17 cellular contexts compared by ENCODE assay signal in the genomic region with DNA sequence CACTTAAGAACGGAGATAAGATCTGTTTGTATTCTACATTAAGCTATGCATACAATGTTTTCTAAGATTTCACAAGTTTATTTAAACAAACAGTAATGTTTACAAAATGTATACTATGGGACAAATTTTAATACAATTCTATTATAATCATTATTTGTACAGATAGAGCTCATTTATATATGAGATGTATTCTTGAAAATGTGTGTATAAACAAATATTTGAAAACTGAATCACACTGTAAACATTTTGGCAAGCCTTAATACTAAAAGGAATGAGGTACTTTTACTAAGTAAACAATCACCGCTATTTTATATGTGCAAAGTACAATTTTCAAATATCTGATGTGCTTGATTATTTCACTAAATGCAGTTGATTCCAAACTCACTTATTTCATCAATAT.
DNase-seq lines count a peak whose midpoint lies in the region; ATAC-seq, FAIRE-seq and TF ChIP-seq lines count a peak whose summit lies in the region.
"Had no signal": no experiment of that assay in that cellular context is flagged by ENCODE, and none has a peak within 500 bp of the region (broad histone marks: within the 10 kb centered on the region; RNA-seq: fewer than 3 reads in every experiment).

No MANE protein-coding gene starts in this region.

- intact Hi-C loops in pancreas (cut with DNase I): no loop called here
- intact Hi-C loops in mammary epithelial cell (cut with micrococcal nuclease): no loop called here

- BruUV-seq in mammary epithelial cell (replicated peaks; lab: Mats Ljungman, UMichigan): no TSS peak

- DNase-seq in EL: peak; percentile 1
- peak; percentile 13 for DNase-seq in LHCN-M2 (ENCODE audit: low read depth)
- DNase-seq in pancreas: no peak
- DNase-seq in stimulated activated CD4-positive, alpha-beta T cell treated with anti-CD3 and anti-CD28 coated beads, Interleukin-4, amount 100 ng/mL, for 24 hours: no peak
- DNase-seq in AML-193 (lab: John Stamatoyannopoulos, UW): no peak
- DNase-seq in mammary epithelial cell: no peak
- DNase-seq: KG1, MM.1S, NCI-H1105 treated with DMSO at 0.1 percent for 48 hours, NCI-H1930, NCI-H2171 treated with DMSO at 0.1 percent for 48 hours, SHP77 treated with DMSO at 0.1 percent for 48 hours had no signal

- CTCF ChIA-PET in mammary epithelial cell (lab: Charles Lee; ENCODE audit: low non-redundant PET): no interaction called here

- no peak for TF ChIP-seq CTCF in pancreas (IDR thresholded peaks at IDR 0.05)
- TF ChIP-seq CTCF in mammary epithelial cell (conservative IDR thresholded peaks at IDR 0.05 in 1 of 2, IDR thresholded peaks at IDR 0.05 in 1 of 2; ENCODE audit: extremely low read depth in 1 of 2, insufficient read depth in 1 of 2, low read depth in 1 of 2, low read length in 2 of 2): no peak

- no peak overlapping the region for H2AFZ ChIP-seq in mammary epithelial cell (ENCODE audit: low read depth, low read length)

- H3K9ac ChIP-seq in mammary epithelial cell (ENCODE audit: insufficient read depth, low read length): no peak overlapping the region
- H3K9ac ChIP-seq: BLaER1 treated with 17β-estradiol and CSF1 and Interleukin-3, amounts not matched to agents 10 nM and 100 nM had no signal

- H3K79me2 ChIP-seq in mammary epithelial cell (ENCODE audit: insufficient read depth, low read length): no peaks in the 10 kb centered on the region

- no peaks in the 10 kb centered on the region for H3K27me3 ChIP-seq in pancreas
- no peaks in the 10 kb centered on the region for H3K27me3 ChIP-seq in mammary epithelial cell (ENCODE audit: insufficient read depth, low read length)
- H3K27me3 ChIP-seq: BLaER1 treated with 17β-estradiol and CSF1 and Interleukin-3, amounts not matched to agents 10 nM and 100 nM had no signal

- H4K20me1 ChIP-seq in mammary epithelial cell (ENCODE audit: insufficient read depth, low read length): no peaks in the 10 kb centered on the region
- H4K20me1 ChIP-seq: BLaER1 treated with 17β-estradiol and CSF1 and Interleukin-3, amounts not matched to agents 10 nM and 100 nM had no signal

- H3K4me3 ChIP-seq in pancreas: no peak overlapping the region
- no peak overlapping the region for H3K4me3 ChIP-seq in mammary epithelial cell (replicated peaks in 1 of 3; ENCODE audit: insufficient read depth in 1 of 3, low read depth in 2 of 3, low read length in 3 of 3)
- H3K4me3 ChIP-seq: BLaER1 treated with 17β-estradiol and CSF1 and Interleukin-3, amounts not matched to agents 10 nM and 100 nM had no signal

- no peaks in the 10 kb centered on the region for H3K9me3 ChIP-seq in pancreas
- no peaks in the 10 kb centered on the region for H3K9me3 ChIP-seq in mammary epithelial cell (replicated peaks; ENCODE audit: insufficient read depth, low read length)
- H3K9me3 ChIP-seq: BLaER1 treated with 17β-estradiol and CSF1 and Interleukin-3, amounts not matched to agents 10 nM and 100 nM had no signal

- FAIRE-seq in endometrium (lab: Jason Lieb, UNC): peak; percentile 51
- FAIRE-seq in pancreas (lab: Jason Lieb, UNC): peak; percentile 73
- FAIRE-seq: GM12891 had no signal

- no peak overlapping the region for H3K4me2 ChIP-seq in mammary epithelial cell (ENCODE audit: insufficient read depth, low read depth, low read length)
- H3K4me2 ChIP-seq: BLaER1 treated with 17β-estradiol and CSF1 and Interleukin-3, amounts not matched to agents 10 nM and 100 nM had no signal

- H3K4me1 ChIP-seq in pancreas: no peaks in the 10 kb centered on the region
- H3K4me1 ChIP-seq in mammary epithelial cell (ENCODE audit: insufficient read depth, low read length): no peaks in the 10 kb centered on the region
- H3K4me1 ChIP-seq: BLaER1 treated with 17β-estradiol and CSF1 and Interleukin-3, amounts not matched to agents 10 nM and 100 nM had no signal

- in situ Hi-C loops in mammary epithelial cell (cut with MboI; ENCODE audit: low sequenced_read_pairs in 2 of 2): no loop called here

- dilution Hi-C loops in mammary epithelial cell (cut with HindIII; ENCODE audit: low sequenced_read_pairs): no loop called here

- WGBS in pancreas, 2 donors: 66 to 72% methylated on average over 2 of the region's 2 CpGs
- WGBS in mammary epithelial cell (ENCODE audit: low coverage, missing lambda C conversion rate): 98% methylated on average over 2 of the region's 2 CpGs

- no peak overlapping the region for H3K27ac ChIP-seq in pancreas
- H3K27ac ChIP-seq in mammary epithelial cell (ENCODE audit: insufficient read depth, low read depth, low read length): no peak overlapping the region
- H3K27ac ChIP-seq: BLaER1 treated with 17β-estradiol and CSF1 and Interleukin-3, amounts not matched to agents 10 nM and 100 nM had no signal

- no peak for ATAC-seq in pancreas
- no peak for ATAC-seq in GM21529 (IDR thresholded peaks at IDR 0.05; ENCODE audit: unreplicated experiment)
- ATAC-seq: HCT116 had no signal

- H3K36me3 ChIP-seq in pancreas (no peaks in the 10 kb centered on the region), mammary epithelial cell (ENCODE audit: insufficient read depth, low read length) (no peaks in the 10 kb centered on the region)
- H3K36me3 ChIP-seq: BLaER1 treated with 17β-estradiol and CSF1 and Interleukin-3, amounts not matched to agents 10 nM and 100 nM had no signal

Comparison
In these comparisons a context has a peak if more than half of its experiments do, and no peak if none do; other contexts are left out.
1. DNase-seq: peak in EL (single experiment) and LHCN-M2 (single experiment); none in pancreas (0 of 6), stimulated activated CD4-positive, alpha-beta T cell treated with anti-CD3 and anti-CD28 coated beads, Interleukin-4, amount 100 ng/mL, for 24 hours (single experiment), AML-193 (0 of 2) and mammary epithelial cell (single experiment).